In the genomic region with DNA sequence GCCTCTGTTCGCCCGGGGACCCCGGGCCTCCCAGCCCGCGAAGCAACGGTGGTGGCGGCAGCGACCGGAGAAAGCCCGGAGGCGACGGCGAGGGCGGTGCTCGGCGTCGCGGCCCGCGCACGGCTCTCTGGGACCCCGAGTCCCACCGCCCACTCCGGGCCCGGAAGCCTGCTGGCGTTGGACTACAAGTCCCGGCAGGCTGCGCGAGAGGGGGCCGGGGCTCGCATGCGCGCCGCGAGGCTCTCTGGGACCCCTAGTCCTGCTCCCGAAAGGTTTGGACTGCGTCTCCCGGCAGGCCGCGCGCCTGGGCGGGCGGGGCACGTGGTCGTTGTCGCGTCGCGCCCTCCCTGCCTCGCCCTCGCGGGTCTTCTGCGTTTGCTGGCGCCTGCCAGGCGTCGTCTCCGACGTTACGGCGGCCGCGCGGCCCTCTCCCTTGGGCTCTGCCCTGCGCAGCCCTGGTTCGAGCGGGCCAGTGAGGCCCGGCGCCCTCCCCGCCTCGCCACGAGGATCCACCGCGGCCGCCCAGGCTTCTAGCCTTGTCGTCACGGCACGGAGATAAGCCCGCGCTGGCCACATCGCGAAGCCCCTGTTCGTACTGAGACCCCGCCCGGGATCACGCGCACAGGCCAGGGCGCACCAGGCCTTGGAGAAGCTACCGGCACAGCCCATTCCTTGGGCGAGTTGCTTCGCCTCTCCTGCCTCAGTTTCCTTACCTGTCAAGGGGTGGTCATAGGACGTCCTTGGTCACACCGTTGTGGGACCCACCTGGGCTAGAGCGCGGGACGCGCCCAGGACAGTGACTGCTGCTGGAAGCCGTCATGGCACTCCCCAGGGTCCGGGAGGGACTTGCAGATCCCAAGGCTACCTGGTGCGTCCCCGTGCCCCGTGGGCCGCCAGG, we compare ENCODE assay signal across 1 cellular context.
A peak's percentile ranks its signal among the peaks of the same experiment; 100 is the strongest.
TF ChIP-seq lines count a peak whose summit lies in the region.

A gene (minus strand): TSS at position 75 of the 898 bp plus-strand sequence. CDS start 549 bp downstream, outside the sequence.

TF ChIP-seq in HepG2, 621 proteins besides CTCF, POLR2A, EP300 and RAD21 (continued from another document and continues in another):
- TF ChIP-seq KLF9 (CRISPR knock-in tag; IDR thresholded peaks at IDR 0.05; ENCODE audit: low read depth) (peak; percentile 96; the same call in 1 of the 2 replicates), TMF1 (CRISPR knock-in tag; IDR thresholded peaks at IDR 0.05; ENCODE audit: low read depth) (peak; percentile 99), GABPB1 (CRISPR knock-in tag; IDR thresholded peaks at IDR 0.05) (peak; percentile 93), ZBTB7B (CRISPR knock-in tag; IDR thresholded peaks at IDR 0.05) (peak; percentile 96), ZNF703 (CRISPR knock-in tag; IDR thresholded peaks at IDR 0.05; ENCODE audit: borderline replicate concordance) (peak; percentile 95), ATF1 (CRISPR knock-in tag; IDR thresholded peaks at IDR 0.05) (no peak), KDM5B (CRISPR knock-in tag; IDR thresholded peaks at IDR 0.05; ENCODE audit: borderline replicate concordance) (peak; percentile 100), ZNF136 (CRISPR knock-in tag; IDR thresholded peaks at IDR 0.05; ENCODE audit: low read depth) (0 out of 2 replicates have a peak, but pooled peaks have one; percentile 75), FOXP1 (IDR thresholded peaks at IDR 0.05) (no peak), FOXP1 (CRISPR knock-in tag; IDR thresholded peaks at IDR 0.05) (no peak), ZNF775 (CRISPR knock-in tag; IDR thresholded peaks at IDR 0.05; ENCODE audit: borderline replicate concordance) (peak; percentile 85; the same call in 1 of the 2 replicates), ZNF720 (CRISPR knock-in tag; IDR thresholded peaks at IDR 0.05) (peak; percentile 98), TOPORS (CRISPR knock-in tag; IDR thresholded peaks at IDR 0.05) (peak; percentile 100), SIX4 (CRISPR knock-in tag; IDR thresholded peaks at IDR 0.05) (peak; percentile 88; the same call in 1 of the 2 replicates), KLF15 (CRISPR knock-in tag; IDR thresholded peaks at IDR 0.05; ENCODE audit: borderline replicate concordance) (peak; percentile 97; the same call in 1 of the 2 replicates), ARNTL (CRISPR knock-in tag; IDR thresholded peaks at IDR 0.05) (peak; percentile 92), ZSCAN31 (CRISPR knock-in tag; IDR thresholded peaks at IDR 0.05; ENCODE audit: low read depth) (peak; percentile 97), ADNP (CRISPR knock-in tag; IDR thresholded peaks at IDR 0.05) (no peak)
- TF ChIP-seq, protein P1, sequence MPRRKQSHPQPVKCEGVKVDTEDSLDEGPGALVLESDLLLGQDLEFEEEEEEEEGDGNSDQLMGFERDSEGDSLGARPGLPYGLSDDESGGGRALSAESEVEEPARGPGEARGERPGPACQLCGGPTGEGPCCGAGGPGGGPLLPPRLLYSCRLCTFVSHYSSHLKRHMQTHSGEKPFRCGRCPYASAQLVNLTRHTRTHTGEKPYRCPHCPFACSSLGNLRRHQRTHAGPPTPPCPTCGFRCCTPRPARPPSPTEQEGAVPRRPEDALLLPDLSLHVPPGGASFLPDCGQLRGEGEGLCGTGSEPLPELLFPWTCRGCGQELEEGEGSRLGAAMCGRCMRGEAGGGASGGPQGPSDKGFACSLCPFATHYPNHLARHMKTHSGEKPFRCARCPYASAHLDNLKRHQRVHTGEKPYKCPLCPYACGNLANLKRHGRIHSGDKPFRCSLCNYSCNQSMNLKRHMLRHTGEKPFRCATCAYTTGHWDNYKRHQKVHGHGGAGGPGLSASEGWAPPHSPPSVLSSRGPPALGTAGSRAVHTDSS (CRISPR knock-in tag; conservative IDR thresholded peaks at IDR 0.05): peak; percentile 92; the same call in 1 of the 2 replicates
- TF ChIP-seq, protein P2, sequence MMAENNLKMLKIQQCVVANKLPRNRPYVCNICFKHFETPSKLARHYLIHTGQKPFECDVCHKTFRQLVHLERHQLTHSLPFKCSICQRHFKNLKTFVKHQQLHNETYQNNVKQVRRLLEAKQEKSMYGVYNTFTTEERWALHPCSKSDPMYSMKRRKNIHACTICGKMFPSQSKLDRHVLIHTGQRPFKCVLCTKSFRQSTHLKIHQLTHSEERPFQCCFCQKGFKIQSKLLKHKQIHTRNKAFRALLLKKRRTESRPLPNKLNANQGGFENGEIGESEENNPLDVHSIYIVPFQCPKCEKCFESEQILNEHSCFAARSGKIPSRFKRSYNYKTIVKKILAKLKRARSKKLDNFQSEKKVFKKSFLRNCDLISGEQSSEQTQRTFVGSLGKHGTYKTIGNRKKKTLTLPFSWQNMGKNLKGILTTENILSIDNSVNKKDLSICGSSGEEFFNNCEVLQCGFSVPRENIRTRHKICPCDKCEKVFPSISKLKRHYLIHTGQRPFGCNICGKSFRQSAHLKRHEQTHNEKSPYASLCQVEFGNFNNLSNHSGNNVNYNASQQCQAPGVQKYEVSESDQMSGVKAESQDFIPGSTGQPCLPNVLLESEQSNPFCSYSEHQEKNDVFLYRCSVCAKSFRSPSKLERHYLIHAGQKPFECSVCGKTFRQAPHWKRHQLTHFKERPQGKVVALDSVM (CRISPR knock-in tag; IDR thresholded peaks at IDR 0.05): peak; percentile 64; the same call in 1 of the 2 replicates
- TF ChIP-seq, protein P3, sequence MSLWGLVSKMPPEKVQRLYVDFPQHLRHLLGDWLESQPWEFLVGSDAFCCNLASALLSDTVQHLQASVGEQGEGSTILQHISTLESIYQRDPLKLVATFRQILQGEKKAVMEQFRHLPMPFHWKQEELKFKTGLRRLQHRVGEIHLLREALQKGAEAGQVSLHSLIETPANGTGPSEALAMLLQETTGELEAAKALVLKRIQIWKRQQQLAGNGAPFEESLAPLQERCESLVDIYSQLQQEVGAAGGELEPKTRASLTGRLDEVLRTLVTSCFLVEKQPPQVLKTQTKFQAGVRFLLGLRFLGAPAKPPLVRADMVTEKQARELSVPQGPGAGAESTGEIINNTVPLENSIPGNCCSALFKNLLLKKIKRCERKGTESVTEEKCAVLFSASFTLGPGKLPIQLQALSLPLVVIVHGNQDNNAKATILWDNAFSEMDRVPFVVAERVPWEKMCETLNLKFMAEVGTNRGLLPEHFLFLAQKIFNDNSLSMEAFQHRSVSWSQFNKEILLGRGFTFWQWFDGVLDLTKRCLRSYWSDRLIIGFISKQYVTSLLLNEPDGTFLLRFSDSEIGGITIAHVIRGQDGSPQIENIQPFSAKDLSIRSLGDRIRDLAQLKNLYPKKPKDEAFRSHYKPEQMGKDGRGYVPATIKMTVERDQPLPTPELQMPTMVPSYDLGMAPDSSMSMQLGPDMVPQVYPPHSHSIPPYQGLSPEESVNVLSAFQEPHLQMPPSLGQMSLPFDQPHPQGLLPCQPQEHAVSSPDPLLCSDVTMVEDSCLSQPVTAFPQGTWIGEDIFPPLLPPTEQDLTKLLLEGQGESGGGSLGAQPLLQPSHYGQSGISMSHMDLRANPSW (CRISPR knock-in tag; IDR thresholded peaks at IDR 0.05; ENCODE audit: borderline replicate concordance): peak; percentile 64; the same call in 1 of the 2 replicates
- TF ChIP-seq, protein P4, sequence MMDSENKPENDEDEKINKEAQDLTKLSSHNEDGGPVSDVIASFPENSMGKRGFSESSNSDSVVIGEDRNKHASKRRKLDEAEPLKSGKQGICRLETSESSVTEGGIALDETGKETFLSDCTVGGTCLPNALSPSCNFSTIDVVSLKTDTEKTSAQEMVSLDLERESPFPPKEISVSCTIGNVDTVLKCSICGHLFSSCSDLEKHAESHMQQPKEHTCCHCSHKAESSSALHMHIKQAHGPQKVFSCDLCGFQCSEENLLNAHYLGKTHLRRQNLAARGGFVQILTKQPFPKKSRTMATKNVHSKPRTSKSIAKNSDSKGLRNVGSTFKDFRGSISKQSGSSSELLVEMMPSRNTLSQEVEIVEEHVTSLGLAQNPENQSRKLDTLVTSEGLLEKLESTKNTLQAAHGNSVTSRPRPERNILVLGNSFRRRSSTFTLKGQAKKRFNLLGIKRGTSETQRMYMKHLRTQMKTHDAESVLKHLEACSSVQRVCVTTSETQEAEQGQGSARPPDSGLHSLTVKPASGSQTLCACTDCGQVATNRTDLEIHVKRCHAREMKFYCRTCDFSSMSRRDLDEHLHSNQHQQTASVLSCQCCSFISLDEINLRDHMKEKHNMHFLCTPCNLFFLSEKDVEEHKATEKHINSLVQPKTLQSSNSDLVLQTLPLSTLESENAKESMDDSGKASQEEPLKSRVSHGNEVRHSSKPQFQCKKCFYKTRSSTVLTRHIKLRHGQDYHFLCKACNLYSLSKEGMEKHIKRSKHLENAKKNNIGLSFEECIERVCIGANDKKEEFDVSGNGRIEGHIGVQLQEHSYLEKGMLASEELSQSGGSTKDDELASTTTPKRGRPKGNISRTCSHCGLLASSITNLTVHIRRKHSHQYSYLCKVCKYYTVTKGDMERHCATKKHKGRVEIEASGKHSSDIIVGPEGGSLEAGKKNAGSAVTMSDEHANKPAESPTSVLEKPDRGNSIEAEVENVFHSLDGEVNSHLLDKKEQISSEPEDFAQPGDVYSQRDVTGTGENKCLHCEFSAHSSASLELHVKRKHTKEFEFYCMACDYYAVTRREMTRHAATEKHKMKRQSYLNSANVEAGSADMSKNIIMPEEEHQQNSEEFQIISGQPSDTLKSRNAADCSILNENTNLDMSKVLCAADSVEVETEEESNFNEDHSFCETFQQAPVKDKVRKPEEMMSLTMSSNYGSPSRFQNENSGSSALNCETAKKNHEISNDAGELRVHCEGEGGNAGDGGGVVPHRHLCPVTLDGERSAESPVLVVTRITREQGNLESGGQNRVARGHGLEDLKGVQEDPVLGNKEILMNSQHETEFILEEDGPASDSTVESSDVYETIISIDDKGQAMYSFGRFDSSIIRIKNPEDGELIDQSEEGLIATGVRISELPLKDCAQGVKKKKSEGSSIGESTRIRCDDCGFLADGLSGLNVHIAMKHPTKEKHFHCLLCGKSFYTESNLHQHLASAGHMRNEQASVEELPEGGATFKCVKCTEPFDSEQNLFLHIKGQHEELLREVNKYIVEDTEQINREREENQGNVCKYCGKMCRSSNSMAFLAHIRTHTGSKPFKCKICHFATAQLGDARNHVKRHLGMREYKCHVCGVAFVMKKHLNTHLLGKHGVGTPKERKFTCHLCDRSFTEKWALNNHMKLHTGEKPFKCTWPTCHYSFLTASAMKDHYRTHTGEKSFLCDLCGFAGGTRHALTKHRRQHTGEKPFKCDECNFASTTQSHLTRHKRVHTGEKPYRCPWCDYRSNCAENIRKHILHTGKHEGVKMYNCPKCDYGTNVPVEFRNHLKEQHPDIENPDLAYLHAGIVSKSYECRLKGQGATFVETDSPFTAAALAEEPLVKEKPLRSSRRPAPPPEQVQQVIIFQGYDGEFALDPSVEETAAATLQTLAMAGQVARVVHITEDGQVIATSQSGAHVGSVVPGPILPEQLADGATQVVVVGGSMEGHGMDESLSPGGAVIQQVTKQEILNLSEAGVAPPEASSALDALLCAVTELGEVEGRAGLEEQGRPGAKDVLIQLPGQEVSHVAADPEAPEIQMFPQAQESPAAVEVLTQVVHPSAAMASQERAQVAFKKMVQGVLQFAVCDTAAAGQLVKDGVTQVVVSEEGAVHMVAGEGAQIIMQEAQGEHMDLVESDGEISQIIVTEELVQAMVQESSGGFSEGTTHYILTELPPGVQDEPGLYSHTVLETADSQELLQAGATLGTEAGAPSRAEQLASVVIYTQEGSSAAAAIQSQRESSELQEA (CRISPR knock-in tag; IDR thresholded peaks at IDR 0.05; ENCODE audit: not compliant biosample characterization): peak; percentile 100
- TF ChIP-seq, protein P5, sequence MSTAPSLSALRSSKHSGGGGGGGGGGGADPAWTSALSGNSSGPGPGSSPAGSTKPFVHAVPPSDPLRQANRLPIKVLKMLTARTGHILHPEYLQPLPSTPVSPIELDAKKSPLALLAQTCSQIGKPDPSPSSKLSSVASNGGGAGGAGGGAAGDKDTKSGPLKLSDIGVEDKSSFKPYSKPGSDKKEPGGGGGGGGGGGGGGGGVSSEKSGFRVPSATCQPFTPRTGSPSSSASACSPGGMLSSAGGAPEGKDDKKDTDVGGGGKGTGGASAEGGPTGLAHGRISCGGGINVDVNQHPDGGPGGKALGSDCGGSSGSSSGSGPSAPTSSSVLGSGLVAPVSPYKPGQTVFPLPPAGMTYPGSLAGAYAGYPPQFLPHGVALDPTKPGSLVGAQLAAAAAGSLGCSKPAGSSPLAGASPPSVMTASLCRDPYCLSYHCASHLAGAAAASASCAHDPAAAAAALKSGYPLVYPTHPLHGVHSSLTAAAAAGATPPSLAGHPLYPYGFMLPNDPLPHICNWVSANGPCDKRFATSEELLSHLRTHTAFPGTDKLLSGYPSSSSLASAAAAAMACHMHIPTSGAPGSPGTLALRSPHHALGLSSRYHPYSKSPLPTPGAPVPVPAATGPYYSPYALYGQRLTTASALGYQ (CRISPR knock-in tag; IDR thresholded peaks at IDR 0.05): peak; percentile 89; the same call in 1 of the 2 replicates
- TF ChIP-seq, protein P6, sequence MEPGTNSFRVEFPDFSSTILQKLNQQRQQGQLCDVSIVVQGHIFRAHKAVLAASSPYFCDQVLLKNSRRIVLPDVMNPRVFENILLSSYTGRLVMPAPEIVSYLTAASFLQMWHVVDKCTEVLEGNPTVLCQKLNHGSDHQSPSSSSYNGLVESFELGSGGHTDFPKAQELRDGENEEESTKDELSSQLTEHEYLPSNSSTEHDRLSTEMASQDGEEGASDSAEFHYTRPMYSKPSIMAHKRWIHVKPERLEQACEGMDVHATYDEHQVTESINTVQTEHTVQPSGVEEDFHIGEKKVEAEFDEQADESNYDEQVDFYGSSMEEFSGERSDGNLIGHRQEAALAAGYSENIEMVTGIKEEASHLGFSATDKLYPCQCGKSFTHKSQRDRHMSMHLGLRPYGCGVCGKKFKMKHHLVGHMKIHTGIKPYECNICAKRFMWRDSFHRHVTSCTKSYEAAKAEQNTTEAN (CRISPR knock-in tag; conservative IDR thresholded peaks at IDR 0.05): peak; percentile 96
- TF ChIP-seq, protein P7, sequence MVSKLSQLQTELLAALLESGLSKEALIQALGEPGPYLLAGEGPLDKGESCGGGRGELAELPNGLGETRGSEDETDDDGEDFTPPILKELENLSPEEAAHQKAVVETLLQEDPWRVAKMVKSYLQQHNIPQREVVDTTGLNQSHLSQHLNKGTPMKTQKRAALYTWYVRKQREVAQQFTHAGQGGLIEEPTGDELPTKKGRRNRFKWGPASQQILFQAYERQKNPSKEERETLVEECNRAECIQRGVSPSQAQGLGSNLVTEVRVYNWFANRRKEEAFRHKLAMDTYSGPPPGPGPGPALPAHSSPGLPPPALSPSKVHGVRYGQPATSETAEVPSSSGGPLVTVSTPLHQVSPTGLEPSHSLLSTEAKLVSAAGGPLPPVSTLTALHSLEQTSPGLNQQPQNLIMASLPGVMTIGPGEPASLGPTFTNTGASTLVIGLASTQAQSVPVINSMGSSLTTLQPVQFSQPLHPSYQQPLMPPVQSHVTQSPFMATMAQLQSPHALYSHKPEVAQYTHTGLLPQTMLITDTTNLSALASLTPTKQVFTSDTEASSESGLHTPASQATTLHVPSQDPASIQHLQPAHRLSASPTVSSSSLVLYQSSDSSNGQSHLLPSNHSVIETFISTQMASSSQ (IDR thresholded peaks at IDR 0.05; ENCODE audit: low read depth): no peak
- TF ChIP-seq, protein P7 (CRISPR knock-in tag; IDR thresholded peaks at IDR 0.05; ENCODE audit: borderline replicate concordance): peak; percentile 87
